1 cellular context compared by ENCODE assay signal in genomic region chr3:48402907-48403306, GRCh38.
TF ChIP-seq lines count a peak whose summit lies in the region.

No MANE protein-coding gene starts in this region.

TF ChIP-seq in IMR-90, 13 proteins besides CTCF, POLR2A, EP300 and RAD21:
- TF ChIP-seq BHLHE40 (IDR thresholded peaks at IDR 0.05; ENCODE audit: low read depth, low read length) (no peak), MXI1 (IDR thresholded peaks at IDR 0.05; ENCODE audit: borderline replicate concordance, low read depth, low read length) (no peak), SMC3 (IDR thresholded peaks at IDR 0.05; ENCODE audit: low read depth, low read length) (no peak), MAFK (IDR thresholded peaks at IDR 0.05; ENCODE audit: low read depth, low read length) (no peak), NFE2L2 (IDR thresholded peaks at IDR 0.05; ENCODE audit: low read depth, low read length) (no peak), MAZ (IDR thresholded peaks at IDR 0.05; ENCODE audit: borderline replicate concordance, low read depth, low read length) (no peak), RCOR1 (IDR thresholded peaks at IDR 0.05; ENCODE audit: insufficient replicate concordance, low read length) (no peak), ELK1 (IDR thresholded peaks at IDR 0.05; ENCODE audit: borderline replicate concordance, low read depth, low read length) (no peak), FOS (IDR thresholded peaks at IDR 0.05; ENCODE audit: low read depth, low read length) (no peak), CEBPB (IDR thresholded peaks at IDR 0.05; ENCODE audit: low read depth, low read length) (no peak), CHD1 (IDR thresholded peaks at IDR 0.05; ENCODE audit: low read depth, low read length) (no peak)
